ENCODE assay signal across 19 cellular contexts in the genomic region with DNA sequence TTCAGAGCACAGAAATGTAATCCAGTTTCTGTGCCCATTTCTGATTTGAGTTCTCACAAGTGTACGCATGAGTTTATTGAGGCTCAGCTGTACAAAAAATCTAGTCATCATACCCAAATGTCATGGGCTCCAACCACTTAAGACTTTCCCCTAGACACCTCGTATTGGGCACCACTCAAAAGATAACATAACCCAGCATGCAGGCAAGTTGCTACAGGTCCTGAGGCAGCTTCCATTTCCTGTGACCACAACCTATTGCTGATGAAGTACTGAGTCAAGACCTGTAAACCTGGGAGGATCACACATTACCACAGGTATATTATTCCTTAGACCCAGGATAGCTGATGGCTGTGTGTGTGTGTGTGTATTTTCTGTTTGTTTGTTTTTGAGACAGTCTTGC.
A peak's percentile ranks its signal among the peaks of the same experiment; 100 is the strongest.
DNase-seq lines count a peak whose midpoint lies in the region; ATAC-seq, FAIRE-seq and TF ChIP-seq lines count a peak whose summit lies in the region.
"Had no signal": no experiment of that assay in that cellular context is flagged by ENCODE, and none has a peak within 500 bp of the region (broad histone marks: within the 10 kb centered on the region; RNA-seq: fewer than 3 reads in every experiment).

No MANE protein-coding gene starts in this region.

- no peak overlapping the region for H3K4me3 ChIP-seq in RWPE2 (ENCODE audit: severe bottlenecking)
- H3K4me3 ChIP-seq: neural progenitor cell, uterus had no signal

- no peaks in the 10 kb centered on the region for H3K9me3 ChIP-seq in RWPE2 (ENCODE audit: severe bottlenecking)
- H3K9me3 ChIP-seq: uterus had no signal

- intact Hi-C loops in Right ventricle myocardium superior (cut with DNase I) = no loop called here

- DNase-seq in activated CD4-positive, CD25-positive, alpha-beta regulatory T cell treated with anti-CD3 and anti-CD28 coated beads, Interleukin-2, amount 50 U/mL, for 72 hours = no peak
- DNase-seq in GM12891 (ENCODE audit: insufficient read length, low spot score) (no peak), RWPE2 (ENCODE audit: low spot score) (peak; percentile 81), middle frontal gyrus (ENCODE audit: extremely low spot score, low spot score) (no peak), Kasumi-1 (lab: John Stamatoyannopoulos, UW) (no peak), Right ventricle myocardium superior (no peak)
- DNase-seq: activated CD8-positive, alpha-beta memory T cell treated with anti-CD3 and anti-CD28 coated beads for 24 hours; activated naive CD4-positive, alpha-beta T cell treated with anti-CD3 and anti-CD28 coated beads, Interleukin-2, amount 50 U/mL, for 16 hours; DMS153; effector CD4-positive, alpha-beta T cell; hypothalamus; kidney glomerular epithelial cell; NCI-H1694; NCI-H446; uterus had no signal

- peak overlapping the region; percentile 85 for H3K27ac ChIP-seq in RWPE2 (ENCODE audit: poor library complexity, severe bottlenecking)
- H3K27ac ChIP-seq: C4-2B, neural progenitor cell, uterus had no signal

- TF ChIP-seq POLR2A in GM12891 (IDR thresholded peaks at IDR 0.05; ENCODE audit: low read depth, low read length) = no peak

- FAIRE-seq in GM12891 (lab: Jason Lieb, UNC) = peak; percentile 86

- peaks cover 36% of the 10 kb centered on the region for H3K4me1 ChIP-seq in RWPE2 (ENCODE audit: insufficient read depth, poor library complexity, severe bottlenecking)

- no peaks in the 10 kb centered on the region; the same call in 1 of the 2 replicates for H3K36me3 ChIP-seq in RWPE2 (ENCODE audit: low read depth)
- H3K36me3 ChIP-seq: neural progenitor cell, uterus had no signal

- no peaks in the 10 kb centered on the region for H3K27me3 ChIP-seq in RWPE2 (ENCODE audit: insufficient read depth, poor library complexity, severe bottlenecking)
- H3K27me3 ChIP-seq: neural progenitor cell, uterus had no signal

- TF ChIP-seq CTCF in RWPE2 (IDR thresholded peaks at IDR 0.05; ENCODE audit: poor library complexity, severe bottlenecking) = no peak

- ATAC-seq in activated CD4-positive, CD25-positive, alpha-beta regulatory T cell treated with anti-CD3 and anti-CD28 coated beads, Interleukin-2, amount 50 U/mL, for 24 hours = peak; percentile 53 to 70
- peak; percentile 99 for ATAC-seq in RWPE2 (ENCODE audit: low read depth)
- peak; percentile 93 for ATAC-seq in esophagus mucosa
- ATAC-seq in Right ventricle myocardium superior (ENCODE audit: poor library complexity) = no peak

TF ChIP-seq in GM12891, 5 proteins besides CTCF, POLR2A, EP300 and RAD21:
- TF ChIP-seq PAX5 (IDR thresholded peaks at IDR 0.05; ENCODE audit: insufficient read depth, low read length, severe bottlenecking) (no peak), SPI1 (IDR thresholded peaks at IDR 0.05; ENCODE audit: low read depth, low read length) (no peak), TAF1 (IDR thresholded peaks at IDR 0.05; ENCODE audit: low read depth, low read length) (no peak), POLR2AphosphoS5 (IDR thresholded peaks at IDR 0.05; ENCODE audit: low read depth, low read length) (no peak), POU2F2 (IDR thresholded peaks at IDR 0.05; ENCODE audit: low read depth, low read length) (no peak)
TF ChIP-seq in GM12891: peak in this region for 0.
